Comparison of ENCODE assay signal across 1 cellular context in genomic region chr4:138348055-138348454, GRCh38.
TF ChIP-seq lines count a peak whose summit lies in the region.

No MANE protein-coding gene starts in this region.

TF ChIP-seq in HepG2, 621 proteins besides CTCF, POLR2A, EP300 and RAD21 (continued from another document):
- no peak for TF ChIP-seq TFE3 (CRISPR knock-in tag; IDR thresholded peaks at IDR 0.05)
- peak; percentile 36; the same call in 1 of the 2 replicates for TF ChIP-seq MED1 (CRISPR knock-in tag; IDR thresholded peaks at IDR 0.05)
- peak; percentile 41; the same call in 1 of the 2 replicates for TF ChIP-seq SOX5 (CRISPR knock-in tag; IDR thresholded peaks at IDR 0.05; ENCODE audit: borderline replicate concordance)
- TF ChIP-seq SMC3 (IDR thresholded peaks at IDR 0.05; ENCODE audit: low read length): no peak
- no peak for TF ChIP-seq ATAD3A (CRISPR knock-in tag; IDR thresholded peaks at IDR 0.05)
- no peak for TF ChIP-seq ZBTB7B (CRISPR knock-in tag; IDR thresholded peaks at IDR 0.05)
- no peak for TF ChIP-seq SIX1 (CRISPR knock-in tag; IDR thresholded peaks at IDR 0.05; ENCODE audit: borderline replicate concordance)
- no peak for TF ChIP-seq ZNF207 (IDR thresholded peaks at IDR 0.05; ENCODE audit: borderline replicate concordance)
- TF ChIP-seq NCOA2 (CRISPR knock-in tag; IDR thresholded peaks at IDR 0.05): peak; percentile 55; the same call in 1 of the 2 replicates
- peak; percentile 88 for TF ChIP-seq FOSL2 (CRISPR knock-in tag; IDR thresholded peaks at IDR 0.05)
- TF ChIP-seq IKZF1 (IDR thresholded peaks at IDR 0.05): no peak
- TF ChIP-seq TOPORS (CRISPR knock-in tag; IDR thresholded peaks at IDR 0.05): no peak
- TF ChIP-seq HMG20A (CRISPR knock-in tag; IDR thresholded peaks at IDR 0.05; ENCODE audit: borderline replicate concordance): peak; percentile 74; the same call in 1 of the 2 replicates
- 0 out of 2 replicates have a peak, but pooled peaks have one; percentile 34 for TF ChIP-seq ZNF644 (CRISPR knock-in tag; IDR thresholded peaks at IDR 0.05; ENCODE audit: low read depth)
